Comparison of ENCODE assay signal across 16 cellular contexts in genomic region chr4:71126719-71127118, GRCh38.
A peak's percentile ranks its signal among the peaks of the same experiment; 100 is the strongest.
DNase-seq lines count a peak whose midpoint lies in the region; ATAC-seq, FAIRE-seq and TF ChIP-seq lines count a peak whose summit lies in the region.
"Had no signal": no experiment of that assay in that cellular context is flagged by ENCODE, and none has a peak within 500 bp of the region (broad histone marks: within the 10 kb centered on the region; RNA-seq: fewer than 3 reads in every experiment).

No MANE protein-coding gene starts in this region.

- FAIRE-seq in RCC 7860 (lab: Jason Lieb, UNC), result peak; percentile 98

- TF ChIP-seq CTCF in fibroblast of lung (conservative IDR thresholded peaks at IDR 0.05 in 1 of 2, IDR thresholded peaks at IDR 0.05 in 1 of 2; ENCODE audit: low read depth in 1 of 2, low read length in 2 of 2), result no peak

- H3K4me2 ChIP-seq in fibroblast of lung (ENCODE audit: extremely low read depth, insufficient read depth, low read length) (peak overlapping the region; percentile 6), skeletal muscle satellite cell (ENCODE audit: low read length) (peak overlapping the region; percentile 20)

- H3K9ac ChIP-seq in fibroblast of lung (ENCODE audit: insufficient read depth, low read length) (no peak overlapping the region), skeletal muscle satellite cell (ENCODE audit: low read depth, low read length) (no peak overlapping the region)

- peak; percentile 41 for DNase-seq in GM03348 (ENCODE audit: low spot score)
- DNase-seq in RCC 7860 (ENCODE audit: low spot score), result peak; percentile 96
- peak; percentile 65 to 99 for DNase-seq in fibroblast of lung (ENCODE audit: low read depth in 2 of 2)
- DNase-seq in cerebellar nuclear complex (lab: John Stamatoyannopoulos, UW), result no peak
- no peak for DNase-seq in NCI-H1092 (lab: John Stamatoyannopoulos, UW)
- DNase-seq: activated CD4-positive, alpha-beta memory T cell treated with anti-CD3 and anti-CD28 coated beads, Interleukin-2, amount 10 ng/mL, durations not matched to agents 7 days and 5 days; activated naive CD4-positive, alpha-beta T cell treated with anti-CD3 and anti-CD28 coated beads for 36 hours; DMS 273 treated with DMSO at 0.1 percent for 48 hours; lower lobe of right lung; NCI-H1930; stimulated activated CD4-positive, alpha-beta T cell treated with anti-CD3 and anti-CD28 coated beads, Interleukin-4, amount 100 ng/mL, for 1 hour; stimulated activated naive CD4-positive, alpha-beta T cell treated with Interleukin-2 at 50 U/mL for 16 hours; T-helper 2 cell had no signal

- H3K79me2 ChIP-seq in fibroblast of lung (ENCODE audit: control insufficient read depth, insufficient read depth, low read length), result no peaks in the 10 kb centered on the region

- no peak overlapping the region for H2AFZ ChIP-seq in fibroblast of lung (ENCODE audit: low read length)

- H3K9me3 ChIP-seq in fibroblast of lung (ENCODE audit: control insufficient read depth, insufficient read depth, low read depth, low read length), result no peaks in the 10 kb centered on the region
- H3K9me3 ChIP-seq in skeletal muscle satellite cell (replicated peaks; ENCODE audit: low read length), result no peaks in the 10 kb centered on the region
- H3K9me3 ChIP-seq: lower lobe of right lung had no signal

- H3K4me3 ChIP-seq in fibroblast of lung (replicated peaks in 1 of 4; ENCODE audit: control extremely low read depth in 1 of 4, insufficient read depth in 1 of 4, low read depth in 3 of 4, low read length in 4 of 4) (no peak overlapping the region), skeletal muscle satellite cell (ENCODE audit: low read length) (no peak overlapping the region)
- H3K4me3 ChIP-seq: lower lobe of right lung had no signal

- H3K36me3 ChIP-seq in fibroblast of lung (ENCODE audit: control insufficient read depth, insufficient read depth, low read length) (no peaks in the 10 kb centered on the region), skeletal muscle satellite cell (ENCODE audit: insufficient read depth, low read length) (no peaks in the 10 kb centered on the region)
- H3K36me3 ChIP-seq: lower lobe of right lung had no signal

- ATAC-seq in GM18858 (IDR thresholded peaks at IDR 0.05; ENCODE audit: unreplicated experiment), result no peak
- ATAC-seq in GM21576 (IDR thresholded peaks at IDR 0.05; ENCODE audit: unreplicated experiment), result no peak
- ATAC-seq: lower lobe of right lung had no signal

- no peaks in the 10 kb centered on the region for H4K20me1 ChIP-seq in fibroblast of lung (ENCODE audit: control insufficient read depth, extremely low read depth, insufficient read depth, low read length)

- no peaks in the 10 kb centered on the region for H3K27me3 ChIP-seq in fibroblast of lung (ENCODE audit: control insufficient read depth, insufficient read depth, low read length)
- no peaks in the 10 kb centered on the region for H3K27me3 ChIP-seq in skeletal muscle satellite cell (ENCODE audit: control insufficient read depth, insufficient read depth, low read length)

- H3K27ac ChIP-seq in fibroblast of lung (ENCODE audit: insufficient read depth, low read length), result peak overlapping the region; percentile 90
- H3K27ac ChIP-seq: lower lobe of right lung had no signal

- H3K4me1 ChIP-seq in fibroblast of lung (ENCODE audit: control insufficient read depth, extremely low read depth, insufficient read depth, low read length) (peaks cover 12% of the 10 kb centered on the region), skeletal muscle satellite cell (ENCODE audit: control insufficient read depth, insufficient read depth, low read length) (peaks cover 19% of the 10 kb centered on the region)
- H3K4me1 ChIP-seq: lower lobe of right lung had no signal

Comparison
In these comparisons a context has a peak if more than half of its experiments do, and no peak if none do; other contexts are left out.
1. DNase-seq: peak in GM03348 (single experiment), RCC 7860 (single experiment) and fibroblast of lung (2 of 2); none in cerebellar nuclear complex (0 of 2) and NCI-H1092 (single experiment).